ENCODE assay signal across 1 cellular context in genomic region chr5:158810615-158811014, GRCh38.
TF ChIP-seq lines count a peak whose summit lies in the region.

No MANE protein-coding gene starts in this region.

TF ChIP-seq in GM12878, 131 proteins besides CTCF, POLR2A, EP300 and RAD21:
- no peak for TF ChIP-seq BHLHE40 (IDR thresholded peaks at IDR 0.05; ENCODE audit: borderline replicate concordance in 1 of 2, low read depth in 2 of 2, low read length in 1 of 2)
- no peak for TF ChIP-seq NKRF (conservative IDR thresholded peaks at IDR 0.05)
- no peak for TF ChIP-seq GATAD2B (conservative IDR thresholded peaks at IDR 0.05; ENCODE audit: low read depth)
- TF ChIP-seq CREM (IDR thresholded peaks at IDR 0.05; ENCODE audit: low read depth): no peak
- no peak for TF ChIP-seq E4F1 (IDR thresholded peaks at IDR 0.05; ENCODE audit: borderline replicate concordance, partially characterized antibody)
- TF ChIP-seq ZBTB4 (CRISPR knock-in tag; IDR thresholded peaks at IDR 0.05): no peak
- TF ChIP-seq EZH2 (IDR thresholded peaks at IDR 0.05; ENCODE audit: borderline replicate concordance, control insufficient read depth, low read depth, low read length): no peak
- TF ChIP-seq JUND (IDR thresholded peaks at IDR 0.05; ENCODE audit: low read depth, low read length): no peak
- no peak for TF ChIP-seq CUX1 (IDR thresholded peaks at IDR 0.05; ENCODE audit: insufficient replicate concordance, low read depth, low read length)
- TF ChIP-seq HDGF (IDR thresholded peaks at IDR 0.05): no peak
- TF ChIP-seq BRCA1 (IDR thresholded peaks at IDR 0.05; ENCODE audit: low read depth, low read length): no peak
- TF ChIP-seq ASH2L (IDR thresholded peaks at IDR 0.05; ENCODE audit: borderline replicate concordance, low read depth): no peak
- TF ChIP-seq KLF5 (IDR thresholded peaks at IDR 0.05; ENCODE audit: partially characterized antibody): no peak
- no peak for TF ChIP-seq KAT2A (conservative IDR thresholded peaks at IDR 0.05; ENCODE audit: control insufficient read depth, low read depth, low read length)
- no peak for TF ChIP-seq ZNF687 (IDR thresholded peaks at IDR 0.05)
- no peak for TF ChIP-seq IRF3 (IDR thresholded peaks at IDR 0.05)
- TF ChIP-seq ZBTB33 (IDR thresholded peaks at IDR 0.05): no peak
TF ChIP-seq in GM12878: peak in this region for 0.
